Comparison of ENCODE assay signal across 26 cellular contexts in the genomic region with DNA sequence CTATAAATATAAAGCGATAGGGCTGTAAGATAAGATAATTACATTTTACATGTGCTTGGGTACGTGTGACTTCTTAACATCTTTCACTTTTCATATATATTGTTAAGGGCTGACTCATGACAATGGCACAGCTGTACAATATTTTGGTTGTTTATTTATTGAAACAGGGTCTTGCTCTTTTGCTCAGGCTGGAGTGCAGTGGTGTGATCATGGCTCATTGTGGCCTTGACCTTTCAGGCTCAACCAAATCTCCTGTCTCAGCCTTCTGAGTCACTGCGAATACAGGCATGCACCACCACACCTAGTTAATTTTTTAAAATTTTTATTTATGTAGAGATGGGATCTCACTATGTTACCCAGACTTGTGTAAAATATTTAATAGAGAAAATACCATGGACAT.
"Had no signal": no experiment of that assay in that cellular context is flagged by ENCODE, and none has a peak within 500 bp of the region (broad histone marks: within the 10 kb centered on the region; RNA-seq: fewer than 3 reads in every experiment).

No MANE protein-coding gene starts in this region.

- H3K9me3 ChIP-seq: esophagus muscularis mucosa, neutrophil, ovary, testis had no signal

- H3K79me2 ChIP-seq: hepatocyte had no signal

- DNase-seq: activated CD4-positive, alpha-beta T cell treated with anti-CD3 and anti-CD28 coated beads for 4 hours; activated CD4-positive, alpha-beta T cell treated with anti-CD3 and anti-CD28 coated beads, Interleukin-2, amount 50 U/mL, for 48 hours; activated CD8-positive, alpha-beta memory T cell treated with anti-CD3 and anti-CD28 coated beads for 24 hours; activated gamma-delta T cell; activated naive CD4-positive, alpha-beta T cell treated with anti-CD3 and anti-CD28 coated beads, Interleukin-2, amount 10 ng/mL, durations not matched to agents 7 days and 5 days; activated naive CD8-positive, alpha-beta T cell treated with anti-CD3 and anti-CD28 coated beads, Interleukin-2, amount 10 ng/mL, durations not matched to agents 7 days and 5 days; activated T-cell treated with anti-CD3 and anti-CD28 coated beads, Interleukin-2, amount 50 U/mL, for 1 hour; amniotic stem cell; caudate nucleus; endodermal cell; left colon; naive B cell; nephron progenitor cell; ovary; stimulated activated CD4-positive, alpha-beta T cell treated with anti-CD3 and anti-CD28 coated beads, Interleukin-12 subunit alpha, Interleukin-12 subunit beta, amount 100 ng/mL, for 4 hours; stimulated activated CD4-positive, alpha-beta T cell treated with anti-CD3 and anti-CD28 coated beads, Interleukin-4, amount 100 ng/mL, for 1 hour; stimulated activated naive CD8-positive, alpha-beta T cell treated with anti-CD3 and anti-CD28 coated beads, Interleukin-15, Interleukin-2, amounts not matched to agents 100 U/mL and 50 U/mL, for 24 hours; T-helper 9 cell; testis; transverse colon had no signal

- H3K27ac ChIP-seq: esophagus muscularis mucosa, hepatocyte, neutrophil, ovary, skin epidermis, testis, transverse colon, VCaP had no signal

- H3K4me2 ChIP-seq: hepatocyte had no signal

- H3K4me1 ChIP-seq: testis, transverse colon had no signal

- H3K4me3 ChIP-seq: esophagus muscularis mucosa, hepatocyte, ovary, skin epidermis, testis, transverse colon had no signal

- H3K36me3 ChIP-seq: esophagus muscularis mucosa, neutrophil, ovary, transverse colon had no signal

- H3K27me3 ChIP-seq: esophagus muscularis mucosa, hepatocyte, neutrophil, ovary, testis, transverse colon had no signal

- ATAC-seq: left colon; sciatic nerve; stimulated activated naive CD8-positive, alpha-beta T cell treated with anti-CD3 and anti-CD28 coated beads, Interleukin-15, Interleukin-2, amounts not matched to agents 100 U/mL and 50 U/mL, for 24 hours had no signal

- H2AFZ ChIP-seq: hepatocyte had no signal
